Comparison of ENCODE assay signal across 11 cellular contexts in the genomic region with DNA sequence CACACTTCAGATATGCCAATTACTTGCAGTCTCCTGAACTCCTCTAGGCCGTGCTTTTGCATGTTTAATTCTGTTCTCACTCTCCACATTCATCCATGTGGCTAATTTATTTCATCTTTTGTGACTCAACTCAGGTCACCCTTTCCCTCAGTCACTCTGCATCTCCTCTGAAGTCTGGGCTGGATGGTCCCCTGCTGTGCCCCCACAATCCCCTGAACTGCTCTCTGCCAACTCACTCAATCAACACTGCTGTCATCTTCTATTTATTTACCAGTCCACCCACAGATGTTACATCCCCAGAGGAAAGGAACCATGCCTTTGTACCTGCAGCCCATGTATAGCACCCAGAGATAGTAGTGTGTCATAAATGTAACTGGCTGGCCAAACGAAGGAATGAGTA.
"Had no signal": no experiment of that assay in that cellular context is flagged by ENCODE, and none has a peak within 500 bp of the region (broad histone marks: within the 10 kb centered on the region; RNA-seq: fewer than 3 reads in every experiment).

No MANE protein-coding gene starts in this region.

- H3K27ac Mint-ChIP-seq: activated CD8-positive, alpha-beta memory T cell treated with anti-CD3 and anti-CD28 coated beads, Interleukin-2, amount 10 ng/mL, durations not matched to agents 7 days and 5 days; activated naive CD4-positive, alpha-beta T cell treated with anti-CD3 and anti-CD28 coated beads for 36 hours; activated naive CD8-positive, alpha-beta T cell treated with anti-CD3 and anti-CD28 coated beads, Interleukin-2, amount 50 U/mL, for 24 hours; activated T-helper 2 cell treated with anti-CD3 and anti-CD28 coated beads, Interferon-gamma antibody, Interleukin-2, Interleukin-4, amounts not matched to agents 10 μg/mL and 5 μg/mL and 100 μg/mL, durations not matched to agents 14 hours and 24 hours and 36 hours; stimulated activated effector memory CD8-positive, alpha-beta T cell treated with anti-CD3 and anti-CD28 coated beads, Interleukin-12 subunit alpha, Interleukin-12 subunit beta, amount 100 ng/mL, for 72 hours had no signal

- DNase-seq: activated CD4-positive, alpha-beta T cell treated with anti-CD3 and anti-CD28 coated beads for 1 hour; activated CD4-positive, alpha-beta T cell treated with anti-CD3 and anti-CD28 coated beads, Interleukin-2, amount 50 U/mL, for 48 hours; activated CD8-positive, alpha-beta memory T cell treated with anti-CD3 and anti-CD28 coated beads, Interleukin-2, amount 10 ng/mL, durations not matched to agents 7 days and 5 days; activated naive CD4-positive, alpha-beta T cell treated with anti-CD3 and anti-CD28 coated beads for 36 hours; activated naive CD8-positive, alpha-beta T cell treated with anti-CD3 and anti-CD28 coated beads, Interleukin-2, amount 50 U/mL, for 24 hours; activated T-cell treated with anti-CD3 and anti-CD28 coated beads, Interleukin-2, amount 50 U/mL, for 1 hour; erythroblast; heart right ventricle; midbrain had no signal

- H3K4me1 Mint-ChIP-seq: activated CD8-positive, alpha-beta memory T cell treated with anti-CD3 and anti-CD28 coated beads, Interleukin-2, amount 10 ng/mL, durations not matched to agents 7 days and 5 days; activated naive CD8-positive, alpha-beta T cell treated with anti-CD3 and anti-CD28 coated beads, Interleukin-2, amount 50 U/mL, for 24 hours; stimulated activated effector memory CD8-positive, alpha-beta T cell treated with anti-CD3 and anti-CD28 coated beads, Interleukin-12 subunit alpha, Interleukin-12 subunit beta, amount 100 ng/mL, for 72 hours had no signal

- H3K4me3 Mint-ChIP-seq: activated CD8-positive, alpha-beta memory T cell treated with anti-CD3 and anti-CD28 coated beads, Interleukin-2, amount 10 ng/mL, durations not matched to agents 7 days and 5 days; activated naive CD4-positive, alpha-beta T cell treated with anti-CD3 and anti-CD28 coated beads for 36 hours; activated naive CD8-positive, alpha-beta T cell treated with anti-CD3 and anti-CD28 coated beads, Interleukin-2, amount 50 U/mL, for 24 hours; stimulated activated effector memory CD8-positive, alpha-beta T cell treated with anti-CD3 and anti-CD28 coated beads, Interleukin-12 subunit alpha, Interleukin-12 subunit beta, amount 100 ng/mL, for 72 hours had no signal

- H3K9me3 Mint-ChIP-seq: activated naive CD8-positive, alpha-beta T cell treated with anti-CD3 and anti-CD28 coated beads, Interleukin-2, amount 50 U/mL, for 24 hours; activated T-helper 2 cell treated with anti-CD3 and anti-CD28 coated beads, Interferon-gamma antibody, Interleukin-2, Interleukin-4, amounts not matched to agents 10 μg/mL and 5 μg/mL and 100 μg/mL, durations not matched to agents 14 hours and 24 hours and 36 hours had no signal

- H3K27me3 Mint-ChIP-seq: activated naive CD8-positive, alpha-beta T cell treated with anti-CD3 and anti-CD28 coated beads, Interleukin-2, amount 50 U/mL, for 24 hours had no signal

- H3K36me3 Mint-ChIP-seq: activated CD8-positive, alpha-beta memory T cell treated with anti-CD3 and anti-CD28 coated beads, Interleukin-2, amount 10 ng/mL, durations not matched to agents 7 days and 5 days; stimulated activated effector memory CD8-positive, alpha-beta T cell treated with anti-CD3 and anti-CD28 coated beads, Interleukin-12 subunit alpha, Interleukin-12 subunit beta, amount 100 ng/mL, for 72 hours had no signal
